19 cellular contexts compared by ENCODE assay signal in the genomic region with DNA sequence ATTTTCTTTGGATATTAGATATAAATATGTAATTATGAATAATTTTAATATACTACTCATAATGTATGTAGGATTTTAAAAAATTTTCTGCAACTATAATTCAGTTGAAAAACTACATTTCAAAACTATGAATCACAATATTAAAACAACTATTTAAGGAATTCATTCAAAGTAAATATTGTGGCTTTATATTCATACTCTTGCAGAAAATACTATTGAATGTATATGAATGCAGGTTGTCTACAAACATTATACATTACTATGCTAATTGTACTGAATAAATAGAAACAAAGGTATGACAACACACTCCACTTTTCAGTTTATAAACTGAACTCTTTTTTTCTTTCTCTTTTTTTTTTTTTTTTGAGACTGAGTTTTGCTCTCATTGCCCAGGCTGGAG.
"Had no signal": no experiment of that assay in that cellular context is flagged by ENCODE, and none has a peak within 500 bp of the region (broad histone marks: within the 10 kb centered on the region; RNA-seq: fewer than 3 reads in every experiment).

No MANE protein-coding gene starts in this region.

- ATAC-seq: esophagus mucosa; gastrocnemius medialis; right lobe of liver; stimulated activated memory B cell treated with anti-CD40 and anti-IgM and Interleukin-4, amounts not matched to agents 10 μg/mL and 1 μg/mL and 100 μg/mL, for 72 hours; upper lobe of right lung had no signal

- H3K4me1 ChIP-seq: prostate gland, right lobe of liver, upper lobe of right lung had no signal

- H3K4me3 ChIP-seq: gastrocnemius medialis, prostate gland, right lobe of liver, spleen, tibial artery, upper lobe of right lung, vagina had no signal

- FAIRE-seq: endometrium had no signal

- H3K27ac ChIP-seq: gastrocnemius medialis, parathyroid adenoma, prostate gland, right lobe of liver, spleen, tibial artery, upper lobe of right lung, vagina had no signal

- H3K36me3 ChIP-seq: prostate gland had no signal

- H3K27me3 ChIP-seq: gastrocnemius medialis, right lobe of liver, spleen, tibial artery, upper lobe of right lung, vagina had no signal

- H3K9me3 ChIP-seq: prostate gland had no signal

- DNase-seq: effector memory CD4-positive, alpha-beta T cell; gastrocnemius medialis; kidney glomerular epithelial cell; mesendoderm; naive B cell; occipital lobe; right lobe of liver; spleen; stimulated activated CD4-positive, alpha-beta T cell treated with anti-CD3 and anti-CD28 coated beads, Interleukin-15, amount 100 ng/mL, for 24 hours; stimulated activated CD4-positive, alpha-beta T cell treated with anti-CD3 and anti-CD28 coated beads, Interleukin-1b, Interleukin-23, amount 100 ng/mL, for 48 hours; stimulated activated CD4-positive, alpha-beta T cell treated with anti-CD3 and anti-CD28 coated beads, Interleukin-4, amount 100 ng/mL, for 24 hours; tibial artery; upper lobe of right lung had no signal
